In the genomic region with DNA sequence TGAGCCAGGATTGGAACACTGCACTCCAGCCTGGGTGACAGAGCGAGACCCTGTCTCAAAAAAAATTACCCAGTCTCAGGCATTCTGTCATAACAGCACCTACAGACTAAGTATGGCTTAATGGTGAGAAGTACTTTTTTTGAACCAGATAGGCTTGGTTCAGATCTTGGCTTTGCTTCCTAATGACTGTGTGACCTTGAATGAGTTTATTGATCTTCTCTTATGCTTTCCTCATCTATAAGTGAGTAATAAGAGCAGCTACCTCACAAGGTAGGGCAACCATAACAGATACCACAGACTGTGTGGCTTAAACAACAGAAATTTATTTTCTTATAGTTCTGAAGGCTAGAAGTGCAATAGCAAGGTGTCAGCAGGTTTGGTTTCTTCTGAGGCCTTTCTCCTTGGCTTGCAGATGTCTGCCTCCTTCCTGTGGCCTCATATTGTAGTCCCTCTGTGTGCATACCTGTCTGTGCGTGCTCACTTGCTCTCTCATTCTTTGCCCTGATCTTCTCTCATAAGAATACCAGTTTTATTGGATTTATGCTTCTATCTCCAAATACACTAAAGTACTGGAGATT, we compare ENCODE assay signal across 7 cellular contexts.
DNase-seq lines count a peak whose midpoint lies in the region; ATAC-seq and TF ChIP-seq lines count a peak whose summit lies in the region.
"Not testable (repeated sequence)": the region's sequence is repeated elsewhere in the genome, so short reads cannot be mapped to it uniquely, and the experiment has no call there.

No MANE protein-coding gene starts in this region.

- H3K4me1 Mint-ChIP-seq in CD8-positive, alpha-beta T cell (ENCODE audit: low read depth): peaks cover 38% of the 10 kb centered on the region
- peaks cover 18% of the 10 kb centered on the region for H3K4me1 Mint-ChIP-seq in T-helper 1 cell treated with Interleukin-12 subunit alpha and Interleukin-12 subunit beta and Interleukin-4 antibody, amounts not matched to agents 30 μg/mL and 1 μg/mL, for 36 hours (ENCODE audit: low read depth)
- H3K4me1 Mint-ChIP-seq in activated CD4-positive, alpha-beta T cell treated with anti-CD3 and anti-CD28 coated beads, Interleukin-2, amount 10 ng/mL, durations not matched to agents 7 days and 5 days: peaks cover 20% of the 10 kb centered on the region
- H3K4me1 Mint-ChIP-seq in activated naive CD8-positive, alpha-beta T cell (ENCODE audit: low read depth): peaks cover 31% of the 10 kb centered on the region
- not testable (repeated sequence) for H3K4me1 Mint-ChIP-seq in type B pancreatic cell (ENCODE audit: unreplicated experiment)

- not testable (repeated sequence) for H3K9me3 Mint-ChIP-seq in CD8-positive, alpha-beta T cell; T-helper 1 cell treated with Interleukin-12 subunit alpha and Interleukin-12 subunit beta and Interleukin-4 antibody, amounts not matched to agents 30 μg/mL and 1 μg/mL, for 36 hours; activated CD4-positive, alpha-beta T cell treated with anti-CD3 and anti-CD28 coated beads, Interleukin-2, amount 10 ng/mL, durations not matched to agents 7 days and 5 days; activated naive CD8-positive, alpha-beta T cell (ENCODE audit: low read depth); type B pancreatic cell

- peak overlapping the region; percentile 76 for H3K27ac Mint-ChIP-seq in CD8-positive, alpha-beta T cell
- peak overlapping the region; percentile 43 for H3K27ac Mint-ChIP-seq in T-helper 1 cell treated with Interleukin-12 subunit alpha and Interleukin-12 subunit beta and Interleukin-4 antibody, amounts not matched to agents 30 μg/mL and 1 μg/mL, for 36 hours
- H3K27ac Mint-ChIP-seq in activated CD4-positive, alpha-beta T cell treated with anti-CD3 and anti-CD28 coated beads, Interleukin-2, amount 10 ng/mL, durations not matched to agents 7 days and 5 days: peak overlapping the region; percentile 50
- peak overlapping the region; percentile 82 for H3K27ac Mint-ChIP-seq in activated naive CD8-positive, alpha-beta T cell
- peak overlapping the region; percentile 32 for H3K27ac Mint-ChIP-seq in type B pancreatic cell

- not testable (repeated sequence) for H3K27me3 Mint-ChIP-seq in CD8-positive, alpha-beta T cell (ENCODE audit: low read depth); T-helper 1 cell treated with Interleukin-12 subunit alpha and Interleukin-12 subunit beta and Interleukin-4 antibody, amounts not matched to agents 30 μg/mL and 1 μg/mL, for 36 hours (ENCODE audit: low read depth); activated CD4-positive, alpha-beta T cell treated with anti-CD3 and anti-CD28 coated beads, Interleukin-2, amount 10 ng/mL, durations not matched to agents 7 days and 5 days; activated naive CD8-positive, alpha-beta T cell; type B pancreatic cell

- H3K27ac ChIP-seq in CD8-positive, alpha-beta T cell (ENCODE audit: low read depth, low read length): not testable (repeated sequence)
- peak overlapping the region; percentile 23 for H3K27ac ChIP-seq in neutrophil

- intact Hi-C loops in CD8-positive, alpha-beta T cell (cut with DNase I, micrococcal nuclease); left colon (cut with DNase I, micrococcal nuclease): not testable (repeated sequence)

- DNase-seq in CD8-positive, alpha-beta T cell; activated CD4-positive, alpha-beta T cell treated with anti-CD3 and anti-CD28 coated beads, Interleukin-2, amount 10 ng/mL, durations not matched to agents 7 days and 5 days; left colon; type B pancreatic cell (ENCODE audit: extremely low spot score, unreplicated experiment): not testable (repeated sequence)

- POLR2A ChIA-PET in CD8-positive, alpha-beta T cell (lab: Charles Lee); activated CD4-positive, alpha-beta T cell treated with anti-CD3 and anti-CD28 coated beads, Interleukin-2, amount 10 ng/mL, durations not matched to agents 7 days and 5 days (lab: Charles Lee): not testable (repeated sequence)

- not testable (repeated sequence) for TF ChIP-seq CTCF in CD8-positive, alpha-beta T cell (IDR thresholded peaks at IDR 0.05); neutrophil (IDR thresholded peaks at IDR 0.05); type B pancreatic cell (conservative IDR thresholded peaks at IDR 0.05)

- CTCF ChIA-PET in CD8-positive, alpha-beta T cell (lab: Charles Lee); activated CD4-positive, alpha-beta T cell treated with anti-CD3 and anti-CD28 coated beads, Interleukin-2, amount 10 ng/mL, durations not matched to agents 7 days and 5 days (lab: Charles Lee): not testable (repeated sequence)

- ATAC-seq in CD8-positive, alpha-beta T cell: not testable (repeated sequence)
- ATAC-seq in left colon: peak; percentile 47

- H3K27me3 ChIP-seq in CD8-positive, alpha-beta T cell (ENCODE audit: insufficient read depth, low read length); neutrophil: not testable (repeated sequence)

- H3K4me3 Mint-ChIP-seq in CD8-positive, alpha-beta T cell; T-helper 1 cell treated with Interleukin-12 subunit alpha and Interleukin-12 subunit beta and Interleukin-4 antibody, amounts not matched to agents 30 μg/mL and 1 μg/mL, for 36 hours; activated CD4-positive, alpha-beta T cell treated with anti-CD3 and anti-CD28 coated beads, Interleukin-2, amount 10 ng/mL, durations not matched to agents 7 days and 5 days; activated naive CD8-positive, alpha-beta T cell; type B pancreatic cell: not testable (repeated sequence)

- H3K4me3 ChIP-seq in CD8-positive, alpha-beta T cell (ENCODE audit: low read depth, low read length); neutrophil (ENCODE audit: low read depth in 1 of 2, low read length in 1 of 2): not testable (repeated sequence)

- H3K9me3 ChIP-seq in CD8-positive, alpha-beta T cell (ENCODE audit: low read length); neutrophil: not testable (repeated sequence)

- peaks cover 45% of the 10 kb centered on the region for H3K36me3 Mint-ChIP-seq in CD8-positive, alpha-beta T cell
- H3K36me3 Mint-ChIP-seq in T-helper 1 cell treated with Interleukin-12 subunit alpha and Interleukin-12 subunit beta and Interleukin-4 antibody, amounts not matched to agents 30 μg/mL and 1 μg/mL, for 36 hours (ENCODE audit: low read depth): peaks cover 17% of the 10 kb centered on the region
- H3K36me3 Mint-ChIP-seq in activated CD4-positive, alpha-beta T cell treated with anti-CD3 and anti-CD28 coated beads, Interleukin-2, amount 10 ng/mL, durations not matched to agents 7 days and 5 days (ENCODE audit: low read depth): peaks cover 14% of the 10 kb centered on the region
- not testable (repeated sequence) for H3K36me3 Mint-ChIP-seq in activated naive CD8-positive, alpha-beta T cell
- peaks cover 21% of the 10 kb centered on the region for H3K36me3 Mint-ChIP-seq in type B pancreatic cell

- H3K36me3 ChIP-seq in CD8-positive, alpha-beta T cell (ENCODE audit: insufficient read depth, low read length); neutrophil: not testable (repeated sequence)

- H3K4me1 ChIP-seq in CD8-positive, alpha-beta T cell (ENCODE audit: insufficient read depth, low read length); neutrophil (ENCODE audit: control insufficient read depth in 1 of 2, insufficient read depth in 1 of 2, low read depth in 1 of 2, low read length in 1 of 2): not testable (repeated sequence)

Comparison
In these comparisons a context has a peak if more than half of its experiments do, and no peak if none do; other contexts are left out.
1. H3K27ac Mint-ChIP-seq: peak in every context shown above with its lines; median percentile 82 in activated naive CD8-positive, alpha-beta T cell; 76 in CD8-positive, alpha-beta T cell; 50 in activated CD4-positive, alpha-beta T cell treated with anti-CD3 and anti-CD28 coated beads, Interleukin-2, amount 10 ng/mL, durations not matched to agents 7 days and 5 days; 43 in T-helper 1 cell treated with Interleukin-12 subunit alpha and Interleukin-12 subunit beta and Interleukin-4 antibody, amounts not matched to agents 30 μg/mL and 1 μg/mL, for 36 hours; 32 in type B pancreatic cell.